20 cellular contexts compared by ENCODE assay signal in the genomic region with DNA sequence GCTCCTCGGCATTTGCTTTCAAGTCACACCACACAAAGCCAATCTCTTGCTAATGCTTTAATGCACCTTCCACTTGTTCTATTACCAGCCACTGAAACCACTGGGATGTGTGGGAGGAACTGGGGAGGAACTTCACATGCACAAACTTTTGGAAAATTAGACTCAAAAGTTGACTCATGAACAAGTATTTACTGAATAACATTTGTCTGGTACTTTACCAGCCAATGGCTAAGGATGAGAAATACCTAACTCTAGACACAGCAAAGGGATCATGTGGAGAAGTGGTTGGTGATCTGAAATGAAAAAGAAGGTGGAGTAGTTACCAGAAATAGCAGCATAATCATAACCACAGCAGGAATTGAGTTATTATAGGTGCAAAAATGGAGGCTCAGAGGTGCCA.
DNase-seq lines count a peak whose midpoint lies in the region; ATAC-seq and TF ChIP-seq lines count a peak whose summit lies in the region.
"Had no signal": no experiment of that assay in that cellular context is flagged by ENCODE, and none has a peak within 500 bp of the region (broad histone marks: within the 10 kb centered on the region; RNA-seq: fewer than 3 reads in every experiment).

No MANE protein-coding gene starts in this region.

- intact Hi-C loops in sciatic nerve (cut with DNase I), result no loop called here

- H3K4me1 Mint-ChIP-seq in activated T-cell treated with anti-CD3 and anti-CD28 coated beads, Interleukin-2, amount 50 U/mL, for 4 hours (ENCODE audit: low read depth), result peaks cover 10% of the 10 kb centered on the region
- peaks cover 7% of the 10 kb centered on the region for H3K4me1 Mint-ChIP-seq in HFFc6 (ENCODE audit: low read depth)

- in situ Hi-C loops in astrocyte of the spinal cord (cut with HindIII; ENCODE audit: low sequenced_read_pairs), result no loop called here

- H3K27ac Mint-ChIP-seq in HFFc6, result no peak overlapping the region
- H3K27ac Mint-ChIP-seq: B cell, CD14-positive monocyte had no signal

- no peak for DNase-seq in activated T-cell treated with anti-CD3 and anti-CD28 coated beads, Interleukin-2, amount 50 U/mL, for 4 hours
- DNase-seq in activated T-cell treated with anti-CD3 and anti-CD28 coated beads, Interleukin-2, amount 50 U/mL, for 48 hours, result no peak
- peak; percentile 3 for DNase-seq in HFFc6
- DNase-seq in NCI-H226, result peak; percentile 7
- DNase-seq in astrocyte of the spinal cord (ENCODE audit: low read depth, low spot score), result peak; percentile 20
- no peak for DNase-seq in right atrium auricular region (ENCODE audit: low spot score)
- no peak for DNase-seq in sciatic nerve (ENCODE audit: low spot score)
- DNase-seq: Kasumi-1, MG63, NCI-H1417, NCI-H1694 treated with DMSO at 0.1 percent for 48 hours, NCI-H446 treated with DMSO at 0.1 percent for 48 hours, NCI-H526 treated with DMSO at 0.1 percent for 48 hours, PC-3, RPMI8226, SHP77 had no signal

- peak; percentile 51 to 75 for ATAC-seq in activated T-cell treated with anti-CD3 and anti-CD28 coated beads, Interleukin-2, amount 50 U/mL, for 4 hours
- ATAC-seq in GM21528 (IDR thresholded peaks at IDR 0.05; ENCODE audit: low FRiP score, unreplicated experiment) (no peak), sciatic nerve (no peak)
- ATAC-seq: A549, PC-3 had no signal

- no peak overlapping the region for H3K27ac ChIP-seq in right atrium auricular region
- H3K27ac ChIP-seq: A549 had no signal

- no peaks in the 10 kb centered on the region for H3K36me3 ChIP-seq in right atrium auricular region
- H3K36me3 ChIP-seq: MG63 had no signal

- TF ChIP-seq CTCF in HFFc6 (IDR thresholded peaks at IDR 0.05), result no peak
- TF ChIP-seq CTCF in astrocyte of the spinal cord (IDR thresholded peaks at IDR 0.05; ENCODE audit: low read depth, low read length), result no peak
- no peak for TF ChIP-seq CTCF in right atrium auricular region (IDR thresholded peaks at IDR 0.05)

- no peak overlapping the region for H3K4me3 Mint-ChIP-seq in activated T-cell treated with anti-CD3 and anti-CD28 coated beads, Interleukin-2, amount 50 U/mL, for 4 hours
- H3K4me3 Mint-ChIP-seq in HFFc6, result no peak overlapping the region
- H3K4me3 Mint-ChIP-seq: B cell, CD14-positive monocyte had no signal

- H3K4me1 ChIP-seq in right atrium auricular region, result no peaks in the 10 kb centered on the region
- H3K4me1 ChIP-seq: A549 had no signal

- no peak overlapping the region for H3K4me3 ChIP-seq in astrocyte of the spinal cord (ENCODE audit: low read depth, low read length)
- no peak overlapping the region for H3K4me3 ChIP-seq in right atrium auricular region
- H3K4me3 ChIP-seq: A549, MG63 had no signal

- no peaks in the 10 kb centered on the region for H3K27me3 ChIP-seq in right atrium auricular region
- H3K27me3 ChIP-seq: MG63 had no signal

- no peaks in the 10 kb centered on the region for H3K27me3 Mint-ChIP-seq in activated T-cell treated with anti-CD3 and anti-CD28 coated beads, Interleukin-2, amount 50 U/mL, for 4 hours (ENCODE audit: low read depth)
- H3K27me3 Mint-ChIP-seq in HFFc6 (ENCODE audit: insufficient read depth), result peaks cover 2% of the 10 kb centered on the region; the same call in 1 of the 2 replicates

- H3K9me3 Mint-ChIP-seq in activated T-cell treated with anti-CD3 and anti-CD28 coated beads, Interleukin-2, amount 50 U/mL, for 4 hours, result no peaks in the 10 kb centered on the region
- H3K9me3 Mint-ChIP-seq in HFFc6, result no peaks in the 10 kb centered on the region

- no peaks in the 10 kb centered on the region for H3K9me3 ChIP-seq in right atrium auricular region
- H3K9me3 ChIP-seq: A549, MG63 had no signal

- H3K36me3 Mint-ChIP-seq in activated T-cell treated with anti-CD3 and anti-CD28 coated beads, Interleukin-2, amount 50 U/mL, for 4 hours (ENCODE audit: insufficient read depth), result no peaks in the 10 kb centered on the region
- H3K36me3 Mint-ChIP-seq in HFFc6 (ENCODE audit: low read depth), result no peaks in the 10 kb centered on the region
- H3K36me3 Mint-ChIP-seq: CD14-positive monocyte had no signal

Comparison
In these comparisons a context has a peak if more than half of its experiments do, and no peak if none do; other contexts are left out.
1. ATAC-seq: peak in activated T-cell treated with anti-CD3 and anti-CD28 coated beads, Interleukin-2, amount 50 U/mL, for 4 hours (2 of 2); none in GM21528 (single experiment) and sciatic nerve (single experiment).
2. DNase-seq: peak in HFFc6 (single experiment), NCI-H226 (single experiment) and astrocyte of the spinal cord (single experiment); none in activated T-cell treated with anti-CD3 and anti-CD28 coated beads, Interleukin-2, amount 50 U/mL, for 4 hours (single experiment), activated T-cell treated with anti-CD3 and anti-CD28 coated beads, Interleukin-2, amount 50 U/mL, for 48 hours (0 of 2), right atrium auricular region (single experiment) and sciatic nerve (single experiment).